In genomic region chr13:21142766-21143165, GRCh38 we compare ENCODE assay signal across 14 cellular contexts. TPM values are rescaled to one million over a fixed set of nuclear protein-coding genes. Genes with fewer than 3 reads are reported as not detected.
DNase-seq lines count a peak whose midpoint lies in the region; ATAC-seq, FAIRE-seq and TF ChIP-seq lines count a peak whose summit lies in the region.
"Had no signal": no experiment of that assay in that cellular context is flagged by ENCODE, and none has a peak within 500 bp of the region (broad histone marks: within the 10 kb centered on the region; RNA-seq: fewer than 3 reads in every experiment).

No MANE protein-coding gene starts in this region.

- H3K9me2 ChIP-seq in hepatocyte (replicated peaks; ENCODE audit: insufficient read depth), result no peaks in the 10 kb centered on the region

- H3K27ac Mint-ChIP-seq in activated naive CD4-positive, alpha-beta T cell treated with anti-CD3 and anti-CD28 coated beads, Interleukin-2, amount 10 ng/mL, durations not matched to agents 7 days and 5 days, result peak overlapping the region; percentile 81
- peak overlapping the region; percentile 90 for H3K27ac Mint-ChIP-seq in WTC11
- H3K27ac Mint-ChIP-seq in stimulated activated memory B cell treated with anti-CD40 and anti-IgM and Interleukin-4, amounts not matched to agents 10 μg/mL and 1 μg/mL and 100 μg/mL, for 72 hours, result no peak overlapping the region

- no peak overlapping the region for H3K4me3 ChIP-seq in hepatocyte

- no peak for DNase-seq in activated naive CD4-positive, alpha-beta T cell treated with anti-CD3 and anti-CD28 coated beads, Interleukin-2, amount 10 ng/mL, durations not matched to agents 7 days and 5 days
- no peak for DNase-seq in activated naive CD4-positive, alpha-beta T cell treated with anti-CD3 and anti-CD28 coated beads, Interleukin-2, amount 50 U/mL, for 16 hours
- no peak for DNase-seq in WTC11 (ENCODE audit: low spot score)
- DNase-seq in hepatocyte (ENCODE audit: low spot score), result no peak
- no peak for DNase-seq in GM19239 (ENCODE audit: insufficient read length, low spot score)
- DNase-seq: activated CD8-positive, alpha-beta memory T cell treated with anti-CD3 and anti-CD28 coated beads, Interleukin-2, amount 50 U/mL, for 4 hours; mammary epithelial cell; NCI-H526 treated with DMSO at 0.1 percent for 48 hours; small intestine had no signal

- ATAC-seq in WTC11, result no peak
- ATAC-seq in stimulated activated memory B cell treated with anti-CD40 and anti-IgM and Interleukin-4, amounts not matched to agents 10 μg/mL and 1 μg/mL and 100 μg/mL, for 72 hours, result no peak
- no peak for ATAC-seq in HG03460 (IDR thresholded peaks at IDR 0.05; ENCODE audit: unreplicated experiment)
- no peak for ATAC-seq in GM18867 (IDR thresholded peaks at IDR 0.05; ENCODE audit: unreplicated experiment)
- ATAC-seq: HCT116 had no signal

- peaks cover 29% of the 10 kb centered on the region for H4K20me1 ChIP-seq in hepatocyte (ENCODE audit: insufficient read depth, poor library complexity, severe bottlenecking)

- TF ChIP-seq CTCF in WTC11 (IDR thresholded peaks at IDR 0.05) (no peak), hepatocyte (IDR thresholded peaks at IDR 0.05; ENCODE audit: poor library complexity) (no peak)

- H3K9me3 ChIP-seq in hepatocyte (ENCODE audit: low read depth), result no peaks in the 10 kb centered on the region

- peaks cover 40% of the 10 kb centered on the region for H3K36me3 Mint-ChIP-seq in activated naive CD4-positive, alpha-beta T cell treated with anti-CD3 and anti-CD28 coated beads, Interleukin-2, amount 10 ng/mL, durations not matched to agents 7 days and 5 days
- H3K36me3 Mint-ChIP-seq in WTC11, result peaks cover 47% of the 10 kb centered on the region
- H3K36me3 Mint-ChIP-seq in stimulated activated memory B cell treated with anti-CD40 and anti-IgM and Interleukin-4, amounts not matched to agents 10 μg/mL and 1 μg/mL and 100 μg/mL, for 72 hours, result peaks cover 28% of the 10 kb centered on the region

- H3K4me1 Mint-ChIP-seq in activated naive CD4-positive, alpha-beta T cell treated with anti-CD3 and anti-CD28 coated beads, Interleukin-2, amount 10 ng/mL, durations not matched to agents 7 days and 5 days, result peaks cover 43% of the 10 kb centered on the region
- peaks cover 30% of the 10 kb centered on the region for H3K4me1 Mint-ChIP-seq in WTC11
- H3K4me1 Mint-ChIP-seq in stimulated activated memory B cell treated with anti-CD40 and anti-IgM and Interleukin-4, amounts not matched to agents 10 μg/mL and 1 μg/mL and 100 μg/mL, for 72 hours, result peaks cover 25% of the 10 kb centered on the region

- H3K4me2 ChIP-seq in hepatocyte, result peak overlapping the region; percentile 31

- no peak overlapping the region for H2AFZ ChIP-seq in hepatocyte

- CTCF ChIA-PET in activated naive CD4-positive, alpha-beta T cell treated with anti-CD3 and anti-CD28 coated beads, Interleukin-2, amount 10 ng/mL, durations not matched to agents 7 days and 5 days (lab: Charles Lee), result interaction anchor here (0.6 kb wide), 1 partner anchor 32 kb away, joined by 3 read pairs; no protein-coding TSS in a partner anchor
- CTCF ChIA-PET in WTC11 (lab: Charles Lee), result no interaction called here

- peaks cover 55% of the 10 kb centered on the region for H3K79me2 ChIP-seq in hepatocyte

- WGBS in hepatocyte (ENCODE audit: low lambda C conversion rate, missing lambda C conversion rate), result 94% methylated on average over 3 of the region's 3 CpGs

- no peaks in the 10 kb centered on the region for H3K9me3 Mint-ChIP-seq in activated naive CD4-positive, alpha-beta T cell treated with anti-CD3 and anti-CD28 coated beads, Interleukin-2, amount 10 ng/mL, durations not matched to agents 7 days and 5 days
- H3K9me3 Mint-ChIP-seq in WTC11, result no peaks in the 10 kb centered on the region
- no peaks in the 10 kb centered on the region for H3K9me3 Mint-ChIP-seq in stimulated activated memory B cell treated with anti-CD40 and anti-IgM and Interleukin-4, amounts not matched to agents 10 μg/mL and 1 μg/mL and 100 μg/mL, for 72 hours

- FAIRE-seq in GM19239 (lab: Jason Lieb, UNC), result no peak
- FAIRE-seq: frontal cortex, small intestine had no signal

- H3K4me1 ChIP-seq in hepatocyte (ENCODE audit: insufficient read depth), result peaks cover 16% of the 10 kb centered on the region

- no peak overlapping the region for H3K27ac ChIP-seq in hepatocyte

- H3K27me3 Mint-ChIP-seq in activated naive CD4-positive, alpha-beta T cell treated with anti-CD3 and anti-CD28 coated beads, Interleukin-2, amount 10 ng/mL, durations not matched to agents 7 days and 5 days, result no peaks in the 10 kb centered on the region
- H3K27me3 Mint-ChIP-seq in WTC11 (ENCODE audit: low read depth), result no peaks in the 10 kb centered on the region
- H3K27me3 Mint-ChIP-seq in stimulated activated memory B cell treated with anti-CD40 and anti-IgM and Interleukin-4, amounts not matched to agents 10 μg/mL and 1 μg/mL and 100 μg/mL, for 72 hours, result peaks cover 8% of the 10 kb centered on the region

- H3K27me3 ChIP-seq in hepatocyte, result no peaks in the 10 kb centered on the region

- H3K36me3 ChIP-seq in hepatocyte (replicated peaks; ENCODE audit: insufficient read depth, low read depth), result no peaks in the 10 kb centered on the region

- POLR2A ChIA-PET in WTC11 (lab: Charles Lee), result interaction anchor here (1.0 kb wide), 1 partner anchor 34 kb away, joined by 3 read pairs; no protein-coding TSS in a partner anchor

- H3K4me3 Mint-ChIP-seq in activated naive CD4-positive, alpha-beta T cell treated with anti-CD3 and anti-CD28 coated beads, Interleukin-2, amount 10 ng/mL, durations not matched to agents 7 days and 5 days, result peak overlapping the region; percentile 53
- H3K4me3 Mint-ChIP-seq in WTC11, result peak overlapping the region; percentile 100
- H3K4me3 Mint-ChIP-seq in stimulated activated memory B cell treated with anti-CD40 and anti-IgM and Interleukin-4, amounts not matched to agents 10 μg/mL and 1 μg/mL and 100 μg/mL, for 72 hours, result peak overlapping the region; percentile 31

TF ChIP-seq in WTC11, 78 proteins besides CTCF, POLR2A, EP300 and RAD21 (continues in another document):
- TF ChIP-seq NR2C2 (CRISPR knock-in tag; IDR thresholded peaks at IDR 0.05) (no peak), SMAD3 (CRISPR knock-in tag; IDR thresholded peaks at IDR 0.05; ENCODE audit: borderline replicate concordance) (no peak), ARID4B (CRISPR knock-in tag; IDR thresholded peaks at IDR 0.05; ENCODE audit: borderline replicate concordance) (no peak), ZNF416 (CRISPR knock-in tag; IDR thresholded peaks at IDR 0.05) (no peak), TEAD1 (CRISPR knock-in tag; IDR thresholded peaks at IDR 0.05) (no peak), ZSCAN18 (CRISPR knock-in tag; IDR thresholded peaks at IDR 0.05) (no peak)

RNA-seq across cellular contexts. Expression of gene SAP18, which starts 2.8 kb away (rescaled TPM):
- total RNA-seq in WTC11 (2021) (326 to 345 TPM (median 332 TPM) in 3 replicates), hepatocyte (68.7 and 81.0 TPM in 2 replicates)
- polyA plus RNA-seq in hepatocyte, result 348 and 401 TPM in 2 replicates

RNA-seq across cellular contexts. Expression of gene SKA3, which starts 33.6 kb away (rescaled TPM):
- total RNA-seq in WTC11 (2021) (38.8 to 45.7 TPM (median 42.1 TPM) in 3 replicates), hepatocyte (4.9 and 5.6 TPM in 2 replicates)
- 3.1 and 5.6 TPM in 2 replicates for polyA plus RNA-seq in hepatocyte

RNA-seq across cellular contexts. Expression of gene MRPL57, which starts 33.7 kb away (rescaled TPM):
- total RNA-seq in WTC11 (2021) (29.4 to 32.3 TPM (median 32.1 TPM) in 3 replicates), hepatocyte (25.1 and 26.6 TPM in 2 replicates)
- polyA plus RNA-seq in hepatocyte, result 54.1 and 57.1 TPM in 2 replicates

Comparison
In these comparisons a context has a peak if more than half of its experiments do, and no peak if none do; other contexts are left out.
1. H3K4me3 Mint-ChIP-seq: peak in every context shown above with its lines; median percentile 100 in WTC11; 53 in activated naive CD4-positive, alpha-beta T cell treated with anti-CD3 and anti-CD28 coated beads, Interleukin-2, amount 10 ng/mL, durations not matched to agents 7 days and 5 days; 31 in stimulated activated memory B cell treated with anti-CD40 and anti-IgM and Interleukin-4, amounts not matched to agents 10 μg/mL and 1 μg/mL and 100 μg/mL, for 72 hours.